Comparison of ENCODE assay signal across 21 cellular contexts in the genomic region with DNA sequence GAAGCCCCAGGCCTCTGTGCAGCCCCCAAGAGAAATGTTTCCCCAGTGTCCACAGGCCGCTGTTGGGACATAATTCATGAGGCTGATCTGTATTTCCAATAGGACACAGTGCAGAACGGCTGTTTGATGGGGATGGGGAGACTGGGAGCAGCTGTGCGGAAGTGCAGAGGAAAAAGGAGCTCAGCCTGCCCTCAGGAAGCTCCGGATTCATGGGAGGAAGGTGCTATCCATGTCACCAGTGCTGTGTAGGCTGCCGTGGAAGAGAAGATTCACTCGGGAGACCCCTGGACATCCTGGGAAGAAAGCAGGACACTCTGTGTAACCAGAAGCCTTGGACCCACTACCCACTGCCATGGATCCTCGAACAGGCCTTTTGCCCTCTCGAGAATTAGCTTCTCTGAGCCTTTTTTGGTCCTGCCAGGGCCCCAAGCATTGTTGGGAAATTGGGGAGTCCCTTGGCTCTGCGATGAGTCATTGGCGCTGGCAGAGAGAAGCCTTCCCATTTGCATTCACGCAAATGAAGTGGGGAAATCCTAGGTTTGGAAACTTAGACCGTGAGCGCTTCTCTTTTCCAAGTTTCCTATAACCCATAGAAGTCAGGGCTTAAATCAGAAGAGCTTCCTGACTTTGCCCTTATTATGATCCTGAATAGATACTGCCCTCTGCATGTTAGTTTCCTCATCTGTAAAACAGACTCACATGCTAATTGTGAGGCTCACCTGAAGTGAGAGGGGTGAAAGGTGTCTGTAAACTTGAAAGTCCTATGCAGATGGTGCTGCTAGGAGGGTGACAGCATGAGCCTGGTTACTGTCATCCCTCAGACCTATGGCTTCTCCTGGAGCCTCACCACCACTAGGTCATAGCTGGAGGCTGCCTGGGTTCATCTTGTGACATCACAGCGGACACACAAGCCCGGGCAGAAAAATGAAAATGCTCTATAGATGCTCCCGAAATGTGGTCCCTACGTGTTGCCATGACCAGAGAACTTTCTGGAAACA.
"Had no signal": no experiment of that assay in that cellular context is flagged by ENCODE, and none has a peak within 500 bp of the region (broad histone marks: within the 10 kb centered on the region; RNA-seq: fewer than 3 reads in every experiment).

No MANE protein-coding gene starts in this region.

- H3K4me1 Mint-ChIP-seq: central memory CD8-positive, alpha-beta T cell had no signal

- FAIRE-seq: endothelial cell of umbilical vein, kidney, small intestine had no signal

- DNase-seq: activated CD4-positive, alpha-beta T cell treated with anti-CD3 and anti-CD28 coated beads for 1 hour; activated CD4-positive, alpha-beta T cell treated with anti-CD3 and anti-CD28 coated beads, Interleukin-2, amount 50 U/mL, for 4 hours; activated naive CD4-positive, alpha-beta T cell treated with anti-CD3 and anti-CD28 coated beads, Interleukin-2, amount 50 U/mL, for 16 hours; activated T-cell treated with anti-CD3 and anti-CD28 coated beads, Interleukin-2, amount 50 U/mL, for 24 hours; brain microvascular endothelial cell; colonic mucosa; effector CD4-positive, alpha-beta T cell; foreskin fibroblast; glutamatergic neuron; hippocampal formation; kidney; left ventricle myocardium inferior; stimulated activated CD4-positive, alpha-beta T cell treated with anti-CD3 and anti-CD28 coated beads, Interleukin-15, amount 100 ng/mL, for 24 hours; stimulated activated CD4-positive, alpha-beta T cell treated with anti-CD3 and anti-CD28 coated beads, Interleukin-2, amount 100 ng/mL, for 48 hours; trophoblast cell; WERI-Rb-1 had no signal

- H3K4me1 ChIP-seq: colonic mucosa had no signal

- H3K27ac ChIP-seq: brain microvascular endothelial cell, colonic mucosa, left ventricle myocardium inferior, WERI-Rb-1 had no signal

- H3K4me3 ChIP-seq: colonic mucosa, left ventricle myocardium inferior had no signal

- H3K27me3 ChIP-seq: brain microvascular endothelial cell, colonic mucosa had no signal

- H3K9me3 ChIP-seq: colonic mucosa, left ventricle myocardium inferior had no signal

- H3K4me3 Mint-ChIP-seq: activated T-cell treated with anti-CD3 and anti-CD28 coated beads, Interleukin-2, amount 50 U/mL, for 24 hours; central memory CD8-positive, alpha-beta T cell; stimulated activated naive CD8-positive, alpha-beta T cell treated with anti-CD3 and anti-CD28 coated beads, Interleukin-15, Interleukin-2, amounts not matched to agents 100 ng/mL and 50 ng/mL, for 24 hours had no signal

- H3K27ac Mint-ChIP-seq: activated T-cell treated with anti-CD3 and anti-CD28 coated beads, Interleukin-2, amount 50 U/mL, for 24 hours; progenitor cell of endocrine pancreas; stimulated activated naive CD8-positive, alpha-beta T cell treated with anti-CD3 and anti-CD28 coated beads, Interleukin-15, Interleukin-2, amounts not matched to agents 100 ng/mL and 50 ng/mL, for 24 hours had no signal

- H3K9me3 Mint-ChIP-seq: activated T-cell treated with anti-CD3 and anti-CD28 coated beads, Interleukin-2, amount 50 U/mL, for 24 hours; central memory CD8-positive, alpha-beta T cell; stimulated activated naive CD8-positive, alpha-beta T cell treated with anti-CD3 and anti-CD28 coated beads, Interleukin-15, Interleukin-2, amounts not matched to agents 100 ng/mL and 50 ng/mL, for 24 hours had no signal

- H3K36me3 ChIP-seq: brain microvascular endothelial cell, colonic mucosa, left ventricle myocardium inferior, WERI-Rb-1 had no signal
